Comparison of ENCODE assay signal across 8 cellular contexts in genomic region chr3:42443819-42444436, GRCh38. TPM values are rescaled to one million over a fixed set of nuclear protein-coding genes. Genes with fewer than 3 reads are reported as not detected.
DNase-seq lines count a peak whose midpoint lies in the region; ATAC-seq lines count a peak whose summit lies in the region.

No MANE protein-coding gene starts in this region.

- H3K9me3 Mint-ChIP-seq in activated naive CD4-positive, alpha-beta T cell treated with anti-CD3 and anti-CD28 coated beads, Interleukin-2, amount 10 ng/mL, durations not matched to agents 7 days and 5 days: no peaks in the 10 kb centered on the region

- ATAC-seq in GM21825 (IDR thresholded peaks at IDR 0.05; ENCODE audit: unreplicated experiment): peak; percentile 76

- H3K27me3 Mint-ChIP-seq in activated naive CD4-positive, alpha-beta T cell treated with anti-CD3 and anti-CD28 coated beads, Interleukin-2, amount 10 ng/mL, durations not matched to agents 7 days and 5 days: peaks cover 23% of the 10 kb centered on the region

- intact Hi-C loops in head of caudate nucleus (cut with DNase I) (loop anchor here (5.0 kb wide), 3 partner anchors 197 to 327 kb away; no protein-coding TSS in a partner anchor), posterior cingulate gyrus (cut with DNase I) (loop anchor here (1.0 to 10.0 kb wide), 4 partner anchors 91 to 549 kb away; no protein-coding TSS in a partner anchor)

- no peaks in the 10 kb centered on the region for H3K4me1 Mint-ChIP-seq in activated naive CD4-positive, alpha-beta T cell treated with anti-CD3 and anti-CD28 coated beads, Interleukin-2, amount 10 ng/mL, durations not matched to agents 7 days and 5 days

- H3K27ac Mint-ChIP-seq in activated naive CD4-positive, alpha-beta T cell treated with anti-CD3 and anti-CD28 coated beads, Interleukin-2, amount 10 ng/mL, durations not matched to agents 7 days and 5 days: no peak overlapping the region

- DNase-seq in DMS114 treated with DMSO at 0.1 percent for 48 hours (lab: John Stamatoyannopoulos, UW; ENCODE audit: unreplicated experiment) (peak; percentile 48), MV-4-11 (lab: John Stamatoyannopoulos, UW) (peak; percentile 33), SKM-1 (lab: John Stamatoyannopoulos, UW; ENCODE audit: unreplicated experiment) (peak; percentile 55), head of caudate nucleus (peak; percentile 60 to 94 (median 88)), posterior cingulate gyrus (peak; percentile 79 to 98 (median 91)), ureter (ENCODE audit: low spot score) (peak; percentile 87)
- peak; percentile 84 for DNase-seq in activated naive CD4-positive, alpha-beta T cell treated with anti-CD3 and anti-CD28 coated beads, Interleukin-2, amount 10 ng/mL, durations not matched to agents 7 days and 5 days

- H3K4me3 Mint-ChIP-seq in activated naive CD4-positive, alpha-beta T cell treated with anti-CD3 and anti-CD28 coated beads, Interleukin-2, amount 10 ng/mL, durations not matched to agents 7 days and 5 days: no peak overlapping the region

- H3K36me3 Mint-ChIP-seq in activated naive CD4-positive, alpha-beta T cell treated with anti-CD3 and anti-CD28 coated beads, Interleukin-2, amount 10 ng/mL, durations not matched to agents 7 days and 5 days: no peaks in the 10 kb centered on the region

- CTCF ChIA-PET in activated naive CD4-positive, alpha-beta T cell treated with anti-CD3 and anti-CD28 coated beads, Interleukin-2, amount 10 ng/mL, durations not matched to agents 7 days and 5 days (lab: Charles Lee): interaction anchor here (0.7 to 5.2 kb wide), 19 partner anchors 12 to 328 kb away, joined by 3 to 103 read pairs (median 3); no protein-coding TSS in a partner anchor

RNA-seq across cellular contexts. Expression of gene LYZL4, which starts 33.5 kb away (rescaled TPM):
- total RNA-seq in ureter: not detected

RNA-seq across cellular contexts. Expression of gene VIPR1, which starts 58.5 kb away (rescaled TPM):
- 72.7 TPM for total RNA-seq in ureter

Comparison
In these comparisons a context has a peak if more than half of its experiments do, and no peak if none do; other contexts are left out.
1. Peak in every context shown above with its lines: DNase-seq and ATAC-seq.
2. DNase-seq: peak in every context shown above with its lines; median percentile 91 in posterior cingulate gyrus; 88 in head of caudate nucleus; 87 in ureter; 84 in activated naive CD4-positive, alpha-beta T cell treated with anti-CD3 and anti-CD28 coated beads, Interleukin-2, amount 10 ng/mL, durations not matched to agents 7 days and 5 days; 55 in SKM-1; 48 in DMS114 treated with DMSO at 0.1 percent for 48 hours; 33 in MV-4-11.